15 cellular contexts compared by ENCODE assay signal in genomic region chr5:158821321-158821720, GRCh38.
DNase-seq lines count a peak whose midpoint lies in the region; FAIRE-seq and TF ChIP-seq lines count a peak whose summit lies in the region.
"Had no signal": no experiment of that assay in that cellular context is flagged by ENCODE, and none has a peak within 500 bp of the region (broad histone marks: within the 10 kb centered on the region; RNA-seq: fewer than 3 reads in every experiment).

No MANE protein-coding gene starts in this region.

- H3K27me3 ChIP-seq in GM23248 (replicated peaks; ENCODE audit: insufficient read depth) (no peaks in the 10 kb centered on the region), SU-DHL-6 (ENCODE audit: low read length) (no peaks in the 10 kb centered on the region), Peyer's patch (no peaks in the 10 kb centered on the region)
- H3K27me3 ChIP-seq: cardiac muscle cell had no signal

- H3K9me3 Mint-ChIP-seq in activated T-cell treated with anti-CD3 and anti-CD28 coated beads, Interleukin-2, amount 50 U/mL, for 24 hours: peaks cover 14% of the 10 kb centered on the region
- H3K9me3 Mint-ChIP-seq in nephron progenitor cell: peaks cover 19% of the 10 kb centered on the region

- H3K79me2 ChIP-seq in GM23248 (ENCODE audit: insufficient read depth) (no peaks in the 10 kb centered on the region; the same call in 1 of the 2 replicates), SU-DHL-6 (ENCODE audit: insufficient read depth, low read length) (no peaks in the 10 kb centered on the region)

- H3K36me3 ChIP-seq in GM23248 (ENCODE audit: low read depth) (0 out of 2 replicates have a peak, but pooled peaks cover 4% of the 10 kb centered on the region), SU-DHL-6 (ENCODE audit: low read length) (no peaks in the 10 kb centered on the region), Peyer's patch (no peaks in the 10 kb centered on the region)
- H3K36me3 ChIP-seq: cardiac muscle cell had no signal

- H3K4me3 ChIP-seq in GM23248: no peak overlapping the region
- peak overlapping the region; percentile 10 for H3K4me3 ChIP-seq in SU-DHL-6 (ENCODE audit: insufficient read depth, low read length, poor library complexity, severe bottlenecking)
- no peak overlapping the region for H3K4me3 ChIP-seq in Peyer's patch
- H3K4me3 ChIP-seq: cardiac muscle cell, psoas muscle had no signal

- TF ChIP-seq POLR2A in Peyer's patch (IDR thresholded peaks at IDR 0.05): no peak

- H4K20me1 ChIP-seq in GM23248 (ENCODE audit: insufficient read depth) (no peaks in the 10 kb centered on the region), SU-DHL-6 (ENCODE audit: low read depth, low read length) (no peaks in the 10 kb centered on the region)

- H3K9me2 ChIP-seq in GM23248 (ENCODE audit: insufficient read depth) (no peaks in the 10 kb centered on the region), SU-DHL-6 (replicated peaks; ENCODE audit: insufficient read depth, low read length) (no peaks in the 10 kb centered on the region)

- peaks cover 20% of the 10 kb centered on the region for H3F3A ChIP-seq in GM23248 (ENCODE audit: insufficient read depth)
- peaks cover 27% of the 10 kb centered on the region for H3F3A ChIP-seq in SU-DHL-6 (ENCODE audit: insufficient read depth)

- FAIRE-seq in RCC 7860 (lab: Jason Lieb, UNC): no peak

- TF ChIP-seq CTCF in SU-DHL-6 (IDR thresholded peaks at IDR 0.05; ENCODE audit: insufficient read depth, low read length, poor library complexity, severe bottlenecking) (no peak), Peyer's patch (IDR thresholded peaks at IDR 0.05) (no peak), nephron progenitor cell (IDR thresholded peaks at IDR 0.05) (no peak)

- 65 to 94% methylated on average over 1 of the region's 1 CpG for WGBS in GM23248 (ENCODE audit: low coverage in 1 of 2, low lambda C conversion rate in 2 of 2, missing lambda C conversion rate in 2 of 2), 2 experiments

- no peak for DNase-seq in activated T-cell treated with anti-CD3 and anti-CD28 coated beads, Interleukin-2, amount 50 U/mL, for 24 hours
- no peak for DNase-seq in activated T-cell treated with anti-CD3 and anti-CD28 coated beads, Interleukin-2, amount 50 U/mL, for 1 hour
- DNase-seq in GM23248 (no peak), Peyer's patch (no peak), RCC 7860 (ENCODE audit: low spot score) (no peak), NCI-H82 (lab: John Stamatoyannopoulos, UW) (no peak), nephron progenitor cell (no peak)
- DNase-seq: activated naive CD4-positive, alpha-beta T cell treated with Interleukin-2 at 50 U/mL for 16 hours; kidney glomerular epithelial cell; NCI-H69; psoas muscle; Right ventricle myocardium superior; trophoblast cell had no signal

- H3K9me3 ChIP-seq in GM23248 (ENCODE audit: low read depth) (no peaks in the 10 kb centered on the region), SU-DHL-6 (ENCODE audit: insufficient read depth, low read length) (no peaks in the 10 kb centered on the region), Peyer's patch (no peaks in the 10 kb centered on the region)
- H3K9me3 ChIP-seq: psoas muscle had no signal

- H3K36me3 Mint-ChIP-seq in activated T-cell treated with anti-CD3 and anti-CD28 coated beads, Interleukin-2, amount 50 U/mL, for 24 hours (ENCODE audit: low read depth): no peaks in the 10 kb centered on the region
- H3K36me3 Mint-ChIP-seq in nephron progenitor cell (ENCODE audit: low read depth): peaks cover 35% of the 10 kb centered on the region

- peaks cover 24% of the 10 kb centered on the region for H3K4me1 ChIP-seq in GM23248 (ENCODE audit: insufficient read depth)
- no peaks in the 10 kb centered on the region for H3K4me1 ChIP-seq in Peyer's patch
- H3K4me1 ChIP-seq: psoas muscle had no signal

- peaks cover 39% of the 10 kb centered on the region for H3K4me1 Mint-ChIP-seq in activated T-cell treated with anti-CD3 and anti-CD28 coated beads, Interleukin-2, amount 50 U/mL, for 24 hours (ENCODE audit: low read depth)
- peaks cover 41% of the 10 kb centered on the region for H3K4me1 Mint-ChIP-seq in nephron progenitor cell

- H3K27ac Mint-ChIP-seq in activated T-cell treated with anti-CD3 and anti-CD28 coated beads, Interleukin-2, amount 50 U/mL, for 24 hours: peak overlapping the region; percentile 76
- no peak overlapping the region for H3K27ac Mint-ChIP-seq in nephron progenitor cell

- no peak overlapping the region for H3K9ac ChIP-seq in GM23248
- peak overlapping the region; percentile 43 for H3K9ac ChIP-seq in SU-DHL-6 (ENCODE audit: low read length)

- no peak overlapping the region for H2AFZ ChIP-seq in GM23248
- H2AFZ ChIP-seq in SU-DHL-6 (ENCODE audit: low read depth, low read length, severe bottlenecking): no peak overlapping the region

- no peak overlapping the region for H3K4me3 Mint-ChIP-seq in activated T-cell treated with anti-CD3 and anti-CD28 coated beads, Interleukin-2, amount 50 U/mL, for 24 hours
- no peak overlapping the region for H3K4me3 Mint-ChIP-seq in nephron progenitor cell

- H3K4me2 ChIP-seq in GM23248 (ENCODE audit: unreplicated experiment): no peak overlapping the region
- peak overlapping the region; percentile 68 for H3K4me2 ChIP-seq in SU-DHL-6 (ENCODE audit: low read depth, low read length, poor library complexity, severe bottlenecking)

- in situ Hi-C loops in GM23248 (cut with MboI): no loop called here

- H3K27ac ChIP-seq in GM23248 (peak overlapping the region; percentile 80; the same call in 1 of the 2 replicates), SU-DHL-6 (ENCODE audit: low read depth, low read length) (peak overlapping the region; percentile 92), Peyer's patch (peak overlapping the region in 2 of 4 donors; percentile 54 to 68)
- H3K27ac ChIP-seq: cardiac muscle cell, psoas muscle had no signal

- H3K27me3 Mint-ChIP-seq in activated T-cell treated with anti-CD3 and anti-CD28 coated beads, Interleukin-2, amount 50 U/mL, for 24 hours: peaks cover 7% of the 10 kb centered on the region
- H3K27me3 Mint-ChIP-seq in nephron progenitor cell (ENCODE audit: low read depth, poor library complexity): peaks cover 16% of the 10 kb centered on the region
